In genomic region chr1:89556716-89557442, GRCh38 we compare ENCODE assay signal across 20 cellular contexts. TPM values are rescaled to one million over a fixed set of nuclear protein-coding genes. Genes with fewer than 3 reads are reported as not detected.
A peak's percentile ranks its signal among the peaks of the same experiment; 100 is the strongest.
DNase-seq lines count a peak whose midpoint lies in the region; ATAC-seq and TF ChIP-seq lines count a peak whose summit lies in the region.
"Had no signal": no experiment of that assay in that cellular context is flagged by ENCODE, and none has a peak within 500 bp of the region (broad histone marks: within the 10 kb centered on the region; RNA-seq: fewer than 3 reads in every experiment).

No MANE protein-coding gene starts in this region.

- no peak overlapping the region for H2AFZ ChIP-seq in GM23338

- peak overlapping the region; percentile 55 for H3K27ac Mint-ChIP-seq in T-helper 2 cell treated with Interferon-gamma antibody and Interleukin-4, amounts not matched to agents 5 μg/mL and 100 μg/mL, for 36 hours
- no peak overlapping the region; the same call in none of the 2 replicates for H3K27ac Mint-ChIP-seq in GM23338
- H3K27ac Mint-ChIP-seq in dendritic cell treated with granulocyte-macrophage colony-stimulating factor and Interleukin-4, amounts not matched to agents 40 ng/mL and 50 ng/mL, for 4 days: peak overlapping the region; percentile 79

- DNase-seq in T-helper 2 cell treated with Interferon-gamma antibody and Interleukin-4, amounts not matched to agents 5 μg/mL and 100 μg/mL, for 36 hours (ENCODE audit: low spot score): no peak
- DNase-seq in T-helper 2 cell: no peak
- DNase-seq in GM23338 (ENCODE audit: low spot score): no peak
- DNase-seq in midbrain (lab: John Stamatoyannopoulos, UW): peak; percentile 19
- DNase-seq in dermis blood vessel endothelial cell: no peak
- no peak for DNase-seq in mesenteric fat pad (ENCODE audit: low spot score)
- no peak for DNase-seq in NCI-H2227 treated with DMSO at 0.1 percent for 48 hours (lab: John Stamatoyannopoulos, UW)
- DNase-seq: activated CD4-positive, CD25-positive, alpha-beta regulatory T cell treated with anti-CD3 and anti-CD28 coated beads, Interleukin-2, amount 50 U/mL, for 72 hours; C1 segment of cervical spinal cord; central memory CD4-positive, alpha-beta T cell; DMS153; effector memory CD4-positive, alpha-beta T cell; Kasumi-1; PC-3; stimulated activated CD4-positive, alpha-beta T cell treated with anti-CD3 and anti-CD28 coated beads, Interleukin-4, amount 100 ng/mL, for 4 hours had no signal

- H3K4me2 ChIP-seq in GM23338: no peak overlapping the region
- H3K4me2 ChIP-seq: smooth muscle cell had no signal

- no peaks in the 10 kb centered on the region for H3K27me3 Mint-ChIP-seq in T-helper 2 cell treated with Interferon-gamma antibody and Interleukin-4, amounts not matched to agents 5 μg/mL and 100 μg/mL, for 36 hours (ENCODE audit: low read depth)
- H3K27me3 Mint-ChIP-seq in GM23338 (ENCODE audit: insufficient read depth, low read depth, poor library complexity): no peaks in the 10 kb centered on the region
- H3K27me3 Mint-ChIP-seq in dendritic cell treated with granulocyte-macrophage colony-stimulating factor and Interleukin-4, amounts not matched to agents 40 ng/mL and 50 ng/mL, for 4 days: no peaks in the 10 kb centered on the region
- H3K27me3 Mint-ChIP-seq: natural killer cell treated with Interleukin-12 subunit alpha and Interleukin-12 subunit beta and Interleukin-15 and Interleukin-18, amount 100 ng/mL, for 72 hours had no signal

- peaks cover 28% of the 10 kb centered on the region for H3K9me3 Mint-ChIP-seq in T-helper 2 cell treated with Interferon-gamma antibody and Interleukin-4, amounts not matched to agents 5 μg/mL and 100 μg/mL, for 36 hours
- H3K9me3 Mint-ChIP-seq in GM23338: peaks cover 6% of the 10 kb centered on the region; the same call in 2 of the 3 replicates
- H3K9me3 Mint-ChIP-seq in dendritic cell treated with granulocyte-macrophage colony-stimulating factor and Interleukin-4, amounts not matched to agents 40 ng/mL and 50 ng/mL, for 4 days: peaks cover 9% of the 10 kb centered on the region
- H3K9me3 Mint-ChIP-seq: natural killer cell treated with Interleukin-12 subunit alpha and Interleukin-12 subunit beta and Interleukin-15 and Interleukin-18, amount 100 ng/mL, for 72 hours had no signal

- H3K4me3 Mint-ChIP-seq in T-helper 2 cell treated with Interferon-gamma antibody and Interleukin-4, amounts not matched to agents 5 μg/mL and 100 μg/mL, for 36 hours: no peak overlapping the region
- no peak overlapping the region for H3K4me3 Mint-ChIP-seq in GM23338
- no peak overlapping the region for H3K4me3 Mint-ChIP-seq in dendritic cell treated with granulocyte-macrophage colony-stimulating factor and Interleukin-4, amounts not matched to agents 40 ng/mL and 50 ng/mL, for 4 days
- H3K4me3 Mint-ChIP-seq: natural killer cell treated with Interleukin-12 subunit alpha and Interleukin-12 subunit beta and Interleukin-15 and Interleukin-18, amount 100 ng/mL, for 72 hours had no signal

- H3K79me2 ChIP-seq in GM23338 (replicated peaks; ENCODE audit: insufficient read depth): peaks cover 20% of the 10 kb centered on the region

- H3K36me3 Mint-ChIP-seq in T-helper 2 cell treated with Interferon-gamma antibody and Interleukin-4, amounts not matched to agents 5 μg/mL and 100 μg/mL, for 36 hours (ENCODE audit: low read depth): peaks cover 67% of the 10 kb centered on the region
- peaks cover 26% of the 10 kb centered on the region for H3K36me3 Mint-ChIP-seq in GM23338 (ENCODE audit: low read depth)
- peaks cover 25% of the 10 kb centered on the region for H3K36me3 Mint-ChIP-seq in dendritic cell treated with granulocyte-macrophage colony-stimulating factor and Interleukin-4, amounts not matched to agents 40 ng/mL and 50 ng/mL, for 4 days (ENCODE audit: low read depth)
- H3K36me3 Mint-ChIP-seq: natural killer cell treated with Interleukin-12 subunit alpha and Interleukin-12 subunit beta and Interleukin-15 and Interleukin-18, amount 100 ng/mL, for 72 hours had no signal

- no peaks in the 10 kb centered on the region for H3K36me3 ChIP-seq in GM23338 (ENCODE audit: insufficient read depth)
- H3K36me3 ChIP-seq: thoracic aorta had no signal

- H3K9me2 ChIP-seq in GM23338 (ENCODE audit: insufficient read depth): no peaks in the 10 kb centered on the region

- peak overlapping the region; percentile 26; the same call in 1 of the 2 replicates for H3K27ac ChIP-seq in GM23338 (ENCODE audit: low read depth)
- H3K27ac ChIP-seq: SK-N-MC, thoracic aorta had no signal

- ATAC-seq in GM23338: no peak
- ATAC-seq: natural killer cell treated with Interleukin-12 subunit alpha and Interleukin-12 subunit beta and Interleukin-15 and Interleukin-18, amount 100 ng/mL, for 72 hours; PC-3 had no signal

- no peak overlapping the region for H3K4me3 ChIP-seq in GM23338
- H3K4me3 ChIP-seq: SK-N-MC, smooth muscle cell, thoracic aorta had no signal

- peaks cover 44% of the 10 kb centered on the region for H3K4me1 Mint-ChIP-seq in T-helper 2 cell treated with Interferon-gamma antibody and Interleukin-4, amounts not matched to agents 5 μg/mL and 100 μg/mL, for 36 hours (ENCODE audit: low read depth)
- H3K4me1 Mint-ChIP-seq in GM23338: peaks cover 29% of the 10 kb centered on the region
- H3K4me1 Mint-ChIP-seq in dendritic cell treated with granulocyte-macrophage colony-stimulating factor and Interleukin-4, amounts not matched to agents 40 ng/mL and 50 ng/mL, for 4 days (ENCODE audit: low read depth): peaks cover 59% of the 10 kb centered on the region

- intact Hi-C loops in dendritic cell treated with granulocyte-macrophage colony-stimulating factor and Interleukin-4, amounts not matched to agents 40 ng/mL and 50 ng/mL, for 4 days (cut with micrococcal nuclease): no loop called here

- no peak for TF ChIP-seq CTCF in GM23338 (conservative IDR thresholded peaks at IDR 0.05; ENCODE audit: low read depth in 2 of 2)

- H3K4me1 ChIP-seq in GM23338 (ENCODE audit: insufficient read depth): peaks cover 25% of the 10 kb centered on the region

- H4K20me1 ChIP-seq in GM23338 (replicated peaks; ENCODE audit: insufficient read depth): peaks cover 3% of the 10 kb centered on the region; the same call in 1 of the 2 replicates

- no peaks in the 10 kb centered on the region for H3K27me3 ChIP-seq in GM23338 (ENCODE audit: insufficient read depth)

- no peaks in the 10 kb centered on the region for H3F3A ChIP-seq in GM23338 (replicated peaks; ENCODE audit: low read depth)

TF ChIP-seq in GM23338, 12 proteins besides CTCF, POLR2A, EP300 and RAD21:
- TF ChIP-seq CREB1 (CRISPR knock-in tag; IDR thresholded peaks at IDR 0.05; ENCODE audit: low read depth) (no peak), ZNF331 (CRISPR knock-in tag; IDR thresholded peaks at IDR 0.05; ENCODE audit: low read depth) (no peak), EZH2 (IDR thresholded peaks at IDR 0.05; ENCODE audit: low read depth, unreplicated experiment) (no peak), REST (IDR thresholded peaks at IDR 0.05; ENCODE audit: unreplicated experiment) (no peak), ETS1 (IDR thresholded peaks at IDR 0.05) (no peak), STAT1 (IDR thresholded peaks at IDR 0.05; ENCODE audit: unreplicated experiment) (no peak), ZNF114 (CRISPR knock-in tag; IDR thresholded peaks at IDR 0.05) (no peak)

RNA-seq across cellular contexts. Expression of gene LRRC8B, which starts 32.2 kb away (rescaled TPM):
- total RNA-seq in GM23338 (2014; rRNA removed; shearing (Covaris generic)): 26.5 and 37.6 TPM in 2 replicates
- polyA plus RNA-seq in GM23338 (2016; fragmentation: Nextera tagmentation; extraction: Ambion mirVana): 7.5 and 9.0 TPM in 2 replicates
- total RNA-seq in dermis blood vessel endothelial cell (6.4 and 8.5 TPM in 2 replicates), mesenteric fat pad (9.6 TPM)
